ENCODE assay signal across 8 cellular contexts in the genomic region with DNA sequence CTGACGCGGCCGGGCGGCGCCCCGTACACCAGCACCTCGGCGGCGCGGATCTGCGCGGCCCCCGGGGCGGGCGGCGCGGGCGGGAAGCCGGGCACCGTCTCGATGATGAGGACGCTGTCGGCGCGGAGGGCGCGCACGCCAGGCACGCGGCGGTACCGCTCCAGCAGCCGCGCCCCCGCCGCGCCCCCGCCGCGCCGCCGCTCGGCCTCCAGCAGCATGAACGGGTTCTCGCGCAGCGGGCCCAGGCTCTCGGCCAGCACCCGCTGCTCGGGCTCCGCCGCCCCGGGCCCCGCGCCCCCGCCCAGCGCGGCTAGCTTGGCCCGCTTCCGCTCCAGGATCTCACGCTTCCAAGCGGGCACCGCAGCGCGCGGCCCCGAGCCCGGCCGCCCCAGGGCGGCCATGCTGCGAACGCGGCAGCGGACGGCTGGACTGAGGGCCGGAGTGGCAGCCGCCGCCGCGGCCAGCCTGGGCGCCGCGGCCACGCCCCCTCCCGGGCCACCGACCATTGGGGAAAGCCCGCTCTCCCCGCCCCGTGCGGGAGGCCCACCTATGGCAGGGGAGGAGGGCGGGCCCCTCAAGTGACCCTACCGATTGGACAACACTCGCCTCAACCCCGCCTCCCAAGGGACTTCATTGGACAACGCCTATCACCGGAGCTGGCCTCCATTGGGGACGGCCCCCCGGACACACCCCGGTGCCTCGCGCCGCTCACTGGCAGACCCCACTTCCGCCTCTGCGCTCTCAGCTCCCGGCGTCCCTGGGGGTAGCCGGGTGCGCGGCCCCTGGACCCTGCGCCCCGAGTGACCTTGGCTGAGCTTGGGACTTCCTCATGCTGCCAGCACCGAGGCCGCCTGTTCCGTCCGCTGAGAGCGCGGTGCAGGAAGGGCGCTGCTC. TPM values are rescaled to one million over a fixed set of nuclear protein-coding genes. Genes with fewer than 3 reads are reported as not detected.
DNase-seq lines count a peak whose midpoint lies in the region; ATAC-seq and TF ChIP-seq lines count a peak whose summit lies in the region.

A gene with protein sequence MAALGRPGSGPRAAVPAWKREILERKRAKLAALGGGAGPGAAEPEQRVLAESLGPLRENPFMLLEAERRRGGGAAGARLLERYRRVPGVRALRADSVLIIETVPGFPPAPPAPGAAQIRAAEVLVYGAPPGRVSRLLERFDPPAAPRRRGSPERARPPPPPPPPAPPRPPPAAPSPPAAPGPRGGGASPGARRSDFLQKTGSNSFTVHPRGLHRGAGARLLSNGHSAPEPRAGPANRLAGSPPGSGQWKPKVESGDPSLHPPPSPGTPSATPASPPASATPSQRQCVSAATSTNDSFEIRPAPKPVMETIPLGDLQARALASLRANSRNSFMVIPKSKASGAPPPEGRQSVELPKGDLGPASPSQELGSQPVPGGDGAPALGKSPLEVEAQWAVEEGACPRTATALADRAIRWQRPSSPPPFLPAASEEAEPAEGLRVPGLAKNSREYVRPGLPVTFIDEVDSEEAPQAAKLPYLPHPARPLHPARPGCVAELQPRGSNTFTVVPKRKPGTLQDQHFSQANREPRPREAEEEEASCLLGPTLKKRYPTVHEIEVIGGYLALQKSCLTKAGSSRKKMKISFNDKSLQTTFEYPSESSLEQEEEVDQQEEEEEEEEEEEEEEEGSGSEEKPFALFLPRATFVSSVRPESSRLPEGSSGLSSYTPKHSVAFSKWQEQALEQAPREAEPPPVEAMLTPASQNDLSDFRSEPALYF (minus strand): TSS at position 431 of the 894 bp plus-strand sequence. CDS start 30 bp downstream, at position 401.

- H3K27me3 ChIP-seq in H7 (ENCODE audit: control insufficient read depth, insufficient read depth, low read length) = no peaks in the 10 kb centered on the region

- TF ChIP-seq CTCF in nephron progenitor cell (IDR thresholded peaks at IDR 0.05) = no peak

- peak within 1 kb of the TSS; percentile 68 for H3K27ac Mint-ChIP-seq in nephron progenitor cell
- H3K27ac Mint-ChIP-seq in stimulated activated naive CD8-positive, alpha-beta T cell treated with anti-CD3 and anti-CD28 coated beads, Interleukin-15, amount 100 ng/mL, for 72 hours = peak within 1 kb of the TSS; percentile 65 to 82

- peak within 1 kb of the TSS; percentile 84 for H3K4me3 Mint-ChIP-seq in nephron progenitor cell
- H3K4me3 Mint-ChIP-seq in stimulated activated naive CD8-positive, alpha-beta T cell treated with anti-CD3 and anti-CD28 coated beads, Interleukin-15, amount 100 ng/mL, for 72 hours = peak within 1 kb of the TSS; percentile 86 to 89

- H3K27me3 Mint-ChIP-seq in nephron progenitor cell (ENCODE audit: low read depth, poor library complexity) = no peaks in the 10 kb centered on the region
- peaks cover 15% of the 10 kb centered on the region for H3K27me3 Mint-ChIP-seq in stimulated activated naive CD8-positive, alpha-beta T cell treated with anti-CD3 and anti-CD28 coated beads, Interleukin-15, amount 100 ng/mL, for 72 hours

- H3K4me3 ChIP-seq in H7 (ENCODE audit: insufficient read depth, low read depth, low read length) = peak within 1 kb of the TSS; percentile 68

- DNase-seq in ELF-1 (ENCODE audit: low read depth, low spot score) (peak; percentile 99), H7 (peak; percentile 100), M059J (ENCODE audit: low read depth) (peak; percentile 99), SHP77 (lab: John Stamatoyannopoulos, UW) (peak; percentile 99), fibroblast of the conjunctiva (ENCODE audit: low read depth) (peak; percentile 99), nephron progenitor cell (peak; percentile 99)
- peak; percentile 100 for DNase-seq in activated effector memory CD4-positive, alpha-beta T cell treated with anti-CD3 and anti-CD28 coated beads, Interleukin-2, amount 50 U/mL, for 16 hours
- DNase-seq in stimulated activated naive CD8-positive, alpha-beta T cell treated with anti-CD3 and anti-CD28 coated beads, Interleukin-15, amount 100 ng/mL, for 72 hours = peak; percentile 97 to 98

- H3K36me3 ChIP-seq in H7 (replicated peaks; ENCODE audit: control insufficient read depth, insufficient read depth, low read length) = peaks cover 2% of the 10 kb centered on the region; the same call in 1 of the 2 replicates

- H3K4me1 Mint-ChIP-seq in nephron progenitor cell = peaks cover 42% of the 10 kb centered on the region
- peaks cover 65% of the 10 kb centered on the region for H3K4me1 Mint-ChIP-seq in stimulated activated naive CD8-positive, alpha-beta T cell treated with anti-CD3 and anti-CD28 coated beads, Interleukin-15, amount 100 ng/mL, for 72 hours

- H3K9me3 Mint-ChIP-seq in nephron progenitor cell = no peaks in the 10 kb centered on the region
- no peaks in the 10 kb centered on the region for H3K9me3 Mint-ChIP-seq in stimulated activated naive CD8-positive, alpha-beta T cell treated with anti-CD3 and anti-CD28 coated beads, Interleukin-15, amount 100 ng/mL, for 72 hours

- H3K36me3 Mint-ChIP-seq in nephron progenitor cell (ENCODE audit: low read depth) = no peaks in the 10 kb centered on the region

- peak; percentile 96 for ATAC-seq in stimulated activated naive CD8-positive, alpha-beta T cell treated with anti-CD3 and anti-CD28 coated beads, Interleukin-15, amount 100 ng/mL, for 72 hours

RNA-seq across cellular contexts. Expression of the gene that starts here (rescaled TPM):
- total RNA-seq in H7 (2014; rRNA removed; shearing (Covaris generic)) = 19.3 and 23.3 TPM in 2 replicates
- total RNA-seq in M059J (2014; rRNA removed; shearing (Covaris generic)) = 4.5 and 8.5 TPM in 2 replicates

Comparison
In these comparisons a context has a peak if more than half of its experiments do, and no peak if none do; other contexts are left out.
1. Peak in every context shown above with its lines: DNase-seq, ATAC-seq and H3K4me3 ChIP-seq.